10 cellular contexts compared by ENCODE assay signal in the genomic region with DNA sequence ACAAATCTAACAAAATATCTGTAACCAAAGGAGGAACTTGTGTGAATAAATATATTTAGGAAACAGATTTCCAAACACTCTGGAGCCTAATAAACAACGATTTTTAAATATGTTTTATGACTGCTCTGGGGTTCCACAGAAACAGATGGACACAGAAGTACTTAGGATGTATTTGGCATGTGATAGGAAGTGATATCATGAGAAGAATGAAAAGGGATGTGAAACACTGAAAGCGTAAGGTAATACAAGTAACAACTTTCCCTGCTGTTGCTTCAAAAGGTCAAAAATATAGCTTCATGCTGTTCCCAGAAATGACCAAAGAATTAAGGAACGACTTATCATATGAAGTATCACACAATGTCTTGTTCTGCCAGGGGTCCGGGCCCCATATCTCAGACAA.
"Had no signal": no experiment of that assay in that cellular context is flagged by ENCODE, and none has a peak within 500 bp of the region (broad histone marks: within the 10 kb centered on the region; RNA-seq: fewer than 3 reads in every experiment).

No MANE protein-coding gene starts in this region.

- H3K9me3 ChIP-seq: HAP-1 had no signal

- H3K9me3 Mint-ChIP-seq: HFFc6 had no signal

- DNase-seq: GM23248, GOT3, H7, HFFc6, IMR-90, KG1 had no signal

- ATAC-seq: HCT116 had no signal

- H3K36me3 ChIP-seq: HAP-1 had no signal

- H2AFZ ChIP-seq: GM23248 had no signal

- H3K27ac Mint-ChIP-seq: HFFc6 had no signal

- H3K4me1 ChIP-seq: HAP-1 had no signal

- H3K27ac ChIP-seq: GM23248 had no signal

- H3K4me3 ChIP-seq: GM23248, HAP-1, K562 had no signal

- H3K4me3 Mint-ChIP-seq: HFFc6 had no signal

- FAIRE-seq: HTR-8/SVneo, K562 had no signal
